Comparison of ENCODE assay signal across 9 cellular contexts in the genomic region with DNA sequence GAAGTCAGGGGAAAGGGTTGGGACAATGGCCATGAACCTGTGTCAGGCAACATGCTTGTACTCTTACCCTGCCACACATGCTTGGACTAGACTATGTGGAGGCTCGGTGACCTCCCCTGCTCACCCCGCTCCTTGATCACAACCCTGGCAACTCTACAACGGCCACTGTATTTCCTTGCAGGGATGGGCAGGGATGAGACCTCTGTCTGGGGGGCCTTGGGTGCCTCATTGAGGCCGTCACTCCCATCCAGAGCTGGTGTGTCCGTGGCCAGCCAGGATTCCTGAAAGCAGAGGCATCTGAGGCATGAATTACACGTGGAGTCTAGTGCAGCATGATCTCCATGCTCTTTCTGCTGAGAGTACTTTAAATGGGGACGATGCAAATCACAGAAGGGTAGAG. TPM values are rescaled to one million over a fixed set of nuclear protein-coding genes. Genes with fewer than 3 reads are reported as not detected.
DNase-seq lines count a peak whose midpoint lies in the region; ATAC-seq, FAIRE-seq and TF ChIP-seq lines count a peak whose summit lies in the region.
"Had no signal": no experiment of that assay in that cellular context is flagged by ENCODE, and none has a peak within 500 bp of the region (broad histone marks: within the 10 kb centered on the region; RNA-seq: fewer than 3 reads in every experiment).

No MANE protein-coding gene starts in this region.

- peaks cover 7% of the 10 kb centered on the region; the same call in 1 of the 2 replicates for H3K36me3 ChIP-seq in BJ (ENCODE audit: control insufficient read depth, insufficient read depth, low read length)

- H3K9me3 Mint-ChIP-seq in natural killer cell treated with Interleukin-12 subunit alpha and Interleukin-12 subunit beta and Interleukin-15 and Interleukin-18, amount 100 ng/mL, for 72 hours: no peaks in the 10 kb centered on the region

- H3K36me3 Mint-ChIP-seq in natural killer cell treated with Interleukin-12 subunit alpha and Interleukin-12 subunit beta and Interleukin-15 and Interleukin-18, amount 100 ng/mL, for 72 hours: no peaks in the 10 kb centered on the region

- CTCF ChIA-PET in BJ (lab: Yijun Ruan, JAX): interaction anchor here (2.5 to 3.9 kb wide), 3 partner anchors 15 to 82 kb away, joined by 11 to 27 read pairs (median 20); a partner anchor contains a TSS

- POLR2A ChIA-PET in BJ (lab: Charles Lee): no interaction called here

- peak overlapping the region; percentile 93 for H3K4me3 Mint-ChIP-seq in natural killer cell treated with Interleukin-12 subunit alpha and Interleukin-12 subunit beta and Interleukin-15 and Interleukin-18, amount 100 ng/mL, for 72 hours

- ATAC-seq in natural killer cell treated with Interleukin-12 subunit alpha and Interleukin-12 subunit beta and Interleukin-15 and Interleukin-18, amount 100 ng/mL, for 72 hours: no peak
- no peak for ATAC-seq in HG03378 (IDR thresholded peaks at IDR 0.05; ENCODE audit: unreplicated experiment)

- peak overlapping the region in 1 of 2 donors; percentile 97 for H3K27ac Mint-ChIP-seq in natural killer cell treated with Interleukin-12 subunit alpha and Interleukin-12 subunit beta and Interleukin-15 and Interleukin-18, amount 100 ng/mL, for 72 hours

- H3K27me3 ChIP-seq in BJ (ENCODE audit: control insufficient read depth, insufficient read depth, low read length): no peaks in the 10 kb centered on the region

- H3K27me3 Mint-ChIP-seq in natural killer cell treated with Interleukin-12 subunit alpha and Interleukin-12 subunit beta and Interleukin-15 and Interleukin-18, amount 100 ng/mL, for 72 hours: no peaks in the 10 kb centered on the region

- peak overlapping the region; percentile 92 for H3K4me3 ChIP-seq in BJ (ENCODE audit: low read depth, low read length)
- H3K4me3 ChIP-seq in LNCaP clone FGC (ENCODE audit: low read depth, low read length): peak overlapping the region; percentile 81
- H3K4me3 ChIP-seq in coronary artery: peak overlapping the region; percentile 99

- peaks cover 15 to 22% of the 10 kb centered on the region in 2 donors for H3K4me1 Mint-ChIP-seq in natural killer cell treated with Interleukin-12 subunit alpha and Interleukin-12 subunit beta and Interleukin-15 and Interleukin-18, amount 100 ng/mL, for 72 hours (ENCODE audit: low read depth in 2 of 2)

- no peak for TF ChIP-seq CTCF in BJ (IDR thresholded peaks at IDR 0.05; ENCODE audit: insufficient read depth, low read depth, low read length)
- no peak for TF ChIP-seq CTCF in LNCaP clone FGC (IDR thresholded peaks at IDR 0.05; ENCODE audit: control insufficient read depth, extremely low read depth, insufficient read depth)
- TF ChIP-seq CTCF in coronary artery (IDR thresholded peaks at IDR 0.05): no peak
- TF ChIP-seq CTCF in D721Med (IDR thresholded peaks at IDR 0.05; ENCODE audit: insufficient read depth, missing control alignments): no peak

- DNase-seq in BJ (ENCODE audit: low read depth) (no peak), LNCaP clone FGC (ENCODE audit: low read depth) (no peak), coronary artery (ENCODE audit: low spot score) (no peak), NCI-H526 treated with DMSO at 0.1 percent for 48 hours (lab: John Stamatoyannopoulos, UW) (no peak), ecto neural progenitor cell (ENCODE audit: low spot score) (no peak), D721Med (ENCODE audit: insufficient read length, low spot score) (no peak)
- no peak for DNase-seq in natural killer cell treated with Interleukin-12 subunit alpha and Interleukin-12 subunit beta and Interleukin-15 and Interleukin-18, amount 100 ng/mL, for 72 hours (ENCODE audit: low spot score)

- H3K27ac ChIP-seq in coronary artery: peak overlapping the region in 1 of 2 donors; percentile 92

- FAIRE-seq in D721Med (lab: Jason Lieb, UNC): no peak
- FAIRE-seq: TTC549 had no signal

RNA-seq across cellular contexts. Expression of a gene that starts 0.9 kb away (rescaled TPM):
- polyA plus RNA-seq in BJ (2011; rRNA removed): 23.9 and 39.2 TPM in 2 replicates
- 11.7 and 14.6 TPM in 2 replicates for polyA minus RNA-seq in BJ (2011; rRNA and poly(A)+ RNA removed)
- 10 to 100 TPM; 11.6 to 11.8 TPM for total RNA-seq in natural killer cell treated with Interleukin-12 subunit alpha and Interleukin-12 subunit beta and Interleukin-15 and Interleukin-18, amount 100 ng/mL, for 72 hours

RNA-seq across cellular contexts. Expression of a gene that starts 10.2 kb away (rescaled TPM):
- 0.04 TPM in 2 replicates for polyA plus RNA-seq in BJ (2011; rRNA removed)
- 0.62 TPM in 1 of 2 replicates, not detected in the other for polyA minus RNA-seq in BJ (2011; rRNA and poly(A)+ RNA removed)
- total RNA-seq in natural killer cell treated with Interleukin-12 subunit alpha and Interleukin-12 subunit beta and Interleukin-15 and Interleukin-18, amount 100 ng/mL, for 72 hours: under 1 TPM in 1 of 2 donors, not detected in 1; 0.12 TPM

RNA-seq across cellular contexts. Expression of a gene that starts 18.2 kb away (rescaled TPM):
- polyA plus RNA-seq in BJ (2011; rRNA removed): 45.7 and 51.2 TPM in 2 replicates
- 50.0 and 83.9 TPM in 2 replicates for polyA minus RNA-seq in BJ (2011; rRNA and poly(A)+ RNA removed)
- total RNA-seq in natural killer cell treated with Interleukin-12 subunit alpha and Interleukin-12 subunit beta and Interleukin-15 and Interleukin-18, amount 100 ng/mL, for 72 hours: 100 to 1,000 TPM in 1 of 2 donors, 10 to 100 TPM in 1; 56.2 to 111 TPM
